ENCODE assay signal across 8 cellular contexts in the genomic region with DNA sequence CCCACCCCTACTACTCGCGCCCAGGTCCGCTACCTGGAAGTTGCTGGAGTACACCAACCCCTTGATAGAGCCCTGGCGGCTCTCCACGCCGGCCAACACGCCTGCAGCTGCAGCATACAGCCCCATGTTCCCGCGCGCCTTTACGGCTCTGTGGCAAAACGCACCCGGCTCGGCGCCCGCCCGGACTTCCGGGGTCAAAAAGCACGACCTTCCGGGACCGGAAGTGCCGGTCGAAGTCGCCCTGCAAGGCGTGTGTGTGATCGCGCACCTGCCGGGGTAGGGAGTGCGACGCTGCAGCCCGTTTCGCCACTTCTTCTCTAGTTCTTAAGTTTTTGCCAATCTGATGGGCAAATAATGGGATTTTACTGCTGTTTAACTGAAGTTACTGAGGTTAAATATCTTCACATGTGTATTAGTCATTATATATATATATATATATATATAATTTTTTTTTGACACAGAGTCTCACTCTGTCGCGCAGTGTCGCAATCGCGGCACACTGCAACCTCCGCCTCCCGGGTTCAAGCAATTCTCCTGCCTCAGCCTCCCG. TPM values are rescaled to one million over a fixed set of nuclear protein-coding genes. Genes with fewer than 3 reads are reported as not detected.
DNase-seq lines count a peak whose midpoint lies in the region; ATAC-seq and TF ChIP-seq lines count a peak whose summit lies in the region.

A gene (minus strand): TSS at position 162 of the 550 bp plus-strand sequence. CDS start 36 bp downstream, at position 126.

- H3K4me1 ChIP-seq in HUES64 (ENCODE audit: insufficient read depth, low read length) = no peaks in the 10 kb centered on the region

- TF ChIP-seq CTCF in Calu3 (IDR thresholded peaks at IDR 0.05; ENCODE audit: unreplicated experiment) = no peak

- H3K27ac Mint-ChIP-seq in Calu3 (ENCODE audit: unreplicated experiment) = peak within 1 kb of the TSS; percentile 54
- H3K27ac Mint-ChIP-seq in activated T-cell treated with anti-CD3 and anti-CD28 coated beads, Interleukin-2, amount 50 U/mL, for 24 hours = peak within 1 kb of the TSS; percentile 98
- H3K27ac Mint-ChIP-seq in naive B cell = peak within 1 kb of the TSS; percentile 72 to 96 (median 94)
- H3K27ac Mint-ChIP-seq in stimulated activated memory B cell treated with anti-CD40 and anti-IgM and Interleukin-4, amounts not matched to agents 10 μg/mL and 1 μg/mL and 100 μg/mL, for 72 hours = peak within 1 kb of the TSS; percentile 98

- no peak within 1 kb of the TSS for H3K27ac ChIP-seq in HUES64 (ENCODE audit: low read depth, low read length)

- WGBS in HUES64 = 16% methylated on average over 40 of the region's 40 CpGs

- no peaks in the 10 kb centered on the region for H3K27me3 Mint-ChIP-seq in Calu3 (ENCODE audit: unreplicated experiment)
- no peaks in the 10 kb centered on the region for H3K27me3 Mint-ChIP-seq in activated T-cell treated with anti-CD3 and anti-CD28 coated beads, Interleukin-2, amount 50 U/mL, for 24 hours
- no peaks in the 10 kb centered on the region for H3K27me3 Mint-ChIP-seq in naive B cell
- no peaks in the 10 kb centered on the region for H3K27me3 Mint-ChIP-seq in stimulated activated memory B cell treated with anti-CD40 and anti-IgM and Interleukin-4, amounts not matched to agents 10 μg/mL and 1 μg/mL and 100 μg/mL, for 72 hours

- CTCF ChIA-PET in Calu3 (lab: Charles Lee) = no interaction called here

- intact Hi-C loops in Calu3 (cut with micrococcal nuclease; ENCODE audit: unreplicated experiment) = no loop called here

- H3K9me3 Mint-ChIP-seq in Calu3 (ENCODE audit: low read depth, unreplicated experiment) (no peaks in the 10 kb centered on the region), naive B cell (no peaks in the 10 kb centered on the region)
- peaks cover 2% of the 10 kb centered on the region for H3K9me3 Mint-ChIP-seq in activated T-cell treated with anti-CD3 and anti-CD28 coated beads, Interleukin-2, amount 50 U/mL, for 24 hours
- H3K9me3 Mint-ChIP-seq in stimulated activated memory B cell treated with anti-CD40 and anti-IgM and Interleukin-4, amounts not matched to agents 10 μg/mL and 1 μg/mL and 100 μg/mL, for 72 hours = no peaks in the 10 kb centered on the region

- DNase-seq in Calu3 (peak; percentile 79), fibroblast of gingiva (ENCODE audit: low read depth) (peak; percentile 70), naive B cell (peak; percentile 91)
- peak; percentile 93 for DNase-seq in activated T-cell treated with anti-CD3 and anti-CD28 coated beads, Interleukin-2, amount 50 U/mL, for 24 hours

- H3K4me3 ChIP-seq in HUES64 (ENCODE audit: low read length) = peak within 1 kb of the TSS; percentile 98

- peaks cover 18% of the 10 kb centered on the region for H3K36me3 Mint-ChIP-seq in Calu3 (ENCODE audit: insufficient read depth, unreplicated experiment)
- peaks cover 47% of the 10 kb centered on the region for H3K36me3 Mint-ChIP-seq in activated T-cell treated with anti-CD3 and anti-CD28 coated beads, Interleukin-2, amount 50 U/mL, for 24 hours (ENCODE audit: low read depth)
- peaks cover 5 to 16% of the 10 kb centered on the region in 2 donors for H3K36me3 Mint-ChIP-seq in naive B cell
- peaks cover 38% of the 10 kb centered on the region for H3K36me3 Mint-ChIP-seq in stimulated activated memory B cell treated with anti-CD40 and anti-IgM and Interleukin-4, amounts not matched to agents 10 μg/mL and 1 μg/mL and 100 μg/mL, for 72 hours

- peak within 1 kb of the TSS; percentile 84 for H3K9ac ChIP-seq in HUES64 (ENCODE audit: low read depth, low read length)

- ATAC-seq in GM21423 (IDR thresholded peaks at IDR 0.05; ENCODE audit: unreplicated experiment) (peak; percentile 89), naive B cell (ENCODE audit: low read depth in 2 of 2) (peak; percentile 96 to 97)
- peak; percentile 98 for ATAC-seq in stimulated activated memory B cell treated with anti-CD40 and anti-IgM and Interleukin-4, amounts not matched to agents 10 μg/mL and 1 μg/mL and 100 μg/mL, for 72 hours

- H3K27me3 ChIP-seq in HUES64 (ENCODE audit: insufficient read depth, low read length) = no peaks in the 10 kb centered on the region

- H3K9me3 ChIP-seq in HUES64 (ENCODE audit: insufficient read depth, low read depth, low read length) = no peaks in the 10 kb centered on the region

- H3K4me1 Mint-ChIP-seq in Calu3 (ENCODE audit: low read depth, unreplicated experiment) = peaks cover 10% of the 10 kb centered on the region
- peaks cover 33% of the 10 kb centered on the region for H3K4me1 Mint-ChIP-seq in activated T-cell treated with anti-CD3 and anti-CD28 coated beads, Interleukin-2, amount 50 U/mL, for 24 hours (ENCODE audit: low read depth)
- peaks cover 26 to 40% (median 32%) of the 10 kb centered on the region in 3 donors for H3K4me1 Mint-ChIP-seq in naive B cell
- peaks cover 38% of the 10 kb centered on the region for H3K4me1 Mint-ChIP-seq in stimulated activated memory B cell treated with anti-CD40 and anti-IgM and Interleukin-4, amounts not matched to agents 10 μg/mL and 1 μg/mL and 100 μg/mL, for 72 hours

- H3K4me3 Mint-ChIP-seq in Calu3 (ENCODE audit: low read depth, unreplicated experiment) = peak within 1 kb of the TSS; percentile 74
- H3K4me3 Mint-ChIP-seq in activated T-cell treated with anti-CD3 and anti-CD28 coated beads, Interleukin-2, amount 50 U/mL, for 24 hours = peak within 1 kb of the TSS; percentile 98
- H3K4me3 Mint-ChIP-seq in naive B cell = peak within 1 kb of the TSS; percentile 96 to 100 (median 98)
- peak within 1 kb of the TSS; percentile 100 for H3K4me3 Mint-ChIP-seq in stimulated activated memory B cell treated with anti-CD40 and anti-IgM and Interleukin-4, amounts not matched to agents 10 μg/mL and 1 μg/mL and 100 μg/mL, for 72 hours

- no TSS peak for BruUV-seq in Calu3 (replicated peaks; lab: Mats Ljungman, UMichigan)

- peaks cover 30% of the 10 kb centered on the region for H3K36me3 ChIP-seq in HUES64 (ENCODE audit: insufficient read depth, low read length)

TF ChIP-seq in PFSK-1, 5 proteins besides CTCF, POLR2A, EP300 and RAD21:
- TF ChIP-seq POLR2AphosphoS5 (IDR thresholded peaks at IDR 0.05; ENCODE audit: low read depth, low read length) (peak; percentile 74), FOXP2 (optimal IDR thresholded peaks at IDR 0.05; ENCODE audit: borderline replicate concordance, extremely low read depth, extremely low read length, insufficient read depth) (peak; percentile 38), SIN3A (IDR thresholded peaks at IDR 0.05; ENCODE audit: borderline replicate concordance, insufficient read depth, low read length) (peak; percentile 77; the same call in 1 of the 2 replicates), TAF1 (IDR thresholded peaks at IDR 0.05; ENCODE audit: borderline replicate concordance, insufficient read depth, low read length) (peak; percentile 79; the same call in 1 of the 2 replicates)
- TF ChIP-seq, protein P1, sequence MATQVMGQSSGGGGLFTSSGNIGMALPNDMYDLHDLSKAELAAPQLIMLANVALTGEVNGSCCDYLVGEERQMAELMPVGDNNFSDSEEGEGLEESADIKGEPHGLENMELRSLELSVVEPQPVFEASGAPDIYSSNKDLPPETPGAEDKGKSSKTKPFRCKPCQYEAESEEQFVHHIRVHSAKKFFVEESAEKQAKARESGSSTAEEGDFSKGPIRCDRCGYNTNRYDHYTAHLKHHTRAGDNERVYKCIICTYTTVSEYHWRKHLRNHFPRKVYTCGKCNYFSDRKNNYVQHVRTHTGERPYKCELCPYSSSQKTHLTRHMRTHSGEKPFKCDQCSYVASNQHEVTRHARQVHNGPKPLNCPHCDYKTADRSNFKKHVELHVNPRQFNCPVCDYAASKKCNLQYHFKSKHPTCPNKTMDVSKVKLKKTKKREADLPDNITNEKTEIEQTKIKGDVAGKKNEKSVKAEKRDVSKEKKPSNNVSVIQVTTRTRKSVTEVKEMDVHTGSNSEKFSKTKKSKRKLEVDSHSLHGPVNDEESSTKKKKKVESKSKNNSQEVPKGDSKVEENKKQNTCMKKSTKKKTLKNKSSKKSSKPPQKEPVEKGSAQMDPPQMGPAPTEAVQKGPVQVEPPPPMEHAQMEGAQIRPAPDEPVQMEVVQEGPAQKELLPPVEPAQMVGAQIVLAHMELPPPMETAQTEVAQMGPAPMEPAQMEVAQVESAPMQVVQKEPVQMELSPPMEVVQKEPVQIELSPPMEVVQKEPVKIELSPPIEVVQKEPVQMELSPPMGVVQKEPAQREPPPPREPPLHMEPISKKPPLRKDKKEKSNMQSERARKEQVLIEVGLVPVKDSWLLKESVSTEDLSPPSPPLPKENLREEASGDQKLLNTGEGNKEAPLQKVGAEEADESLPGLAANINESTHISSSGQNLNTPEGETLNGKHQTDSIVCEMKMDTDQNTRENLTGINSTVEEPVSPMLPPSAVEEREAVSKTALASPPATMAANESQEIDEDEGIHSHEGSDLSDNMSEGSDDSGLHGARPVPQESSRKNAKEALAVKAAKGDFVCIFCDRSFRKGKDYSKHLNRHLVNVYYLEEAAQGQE (IDR thresholded peaks at IDR 0.05; ENCODE audit: insufficient read depth in 1 of 2, low read depth in 2 of 2, low read length in 2 of 2) = no peak

RNA-seq across cellular contexts. Expression of the gene that starts here (rescaled TPM):
- total RNA-seq in Calu3 (2022) = 17.5 and 21.5 TPM in 2 replicates
- polyA plus RNA-seq in HUES64 (2013, experiment 1 of 2) = 40.4 TPM
- 36.4 TPM for polyA plus RNA-seq in HUES64 (2013, experiment 2 of 2)
- 59.0 TPM for polyA plus RNA-seq in PFSK-1 (2012; ENCODE audit: insufficient read length, low read depth)
- 10 to 100 TPM; 69.0 to 97.8 (median 86.5) TPM for polyA plus RNA-seq in naive B cell (ENCODE audit: low read depth in 6 of 6)
